ENCODE assay signal across 15 cellular contexts in genomic region chr11:2862395-2862949, GRCh38. TPM values are rescaled to one million over a fixed set of nuclear protein-coding genes. Genes with fewer than 3 reads are reported as not detected.
A peak's percentile ranks its signal among the peaks of the same experiment; 100 is the strongest.
DNase-seq lines count a peak whose midpoint lies in the region; ATAC-seq and TF ChIP-seq lines count a peak whose summit lies in the region.
"Had no signal": no experiment of that assay in that cellular context is flagged by ENCODE, and none has a peak within 500 bp of the region (broad histone marks: within the 10 kb centered on the region; RNA-seq: fewer than 3 reads in every experiment).

No MANE protein-coding gene starts in this region.

- no peaks in the 10 kb centered on the region for H3K27me3 ChIP-seq in right cardiac atrium (ENCODE audit: control insufficient read depth, insufficient read depth)
- H3K27me3 ChIP-seq in prostate gland (replicated peaks; ENCODE audit: insufficient read depth), result no peaks in the 10 kb centered on the region

- 4% methylated on average over 71 of the region's 71 CpGs for WGBS in right cardiac atrium
- WGBS in prostate gland, result 28% methylated on average over 50 of the region's 71 CpGs

- intact Hi-C loops in right cardiac atrium (cut with DNase I), result loop anchor here in 1 of 4 donors (10.0 kb wide), 1 partner anchor 168 kb away; the partner anchor contains the start of gene KCNQ1OT1
- intact Hi-C loops in prostate gland (cut with DNase I), result no loop called here

- peak overlapping the region; percentile 52 for H3K4me3 ChIP-seq in right cardiac atrium (ENCODE audit: low read length)
- peak overlapping the region; percentile 8 to 20 for H3K4me3 ChIP-seq in prostate gland

- H3K27ac ChIP-seq in right cardiac atrium (ENCODE audit: low read length) (no peak overlapping the region), prostate gland (no peak overlapping the region)

- no peaks in the 10 kb centered on the region for H3K9me3 ChIP-seq in right cardiac atrium (ENCODE audit: control insufficient read depth, low read length)
- H3K9me3 ChIP-seq in prostate gland, result no peaks in the 10 kb centered on the region

- no peak for TF ChIP-seq CTCF in prostate gland (IDR thresholded peaks at IDR 0.05)

- no peak for TF ChIP-seq POLR2A in prostate gland (IDR thresholded peaks at IDR 0.05)

- DNase-seq in CD1c-positive myeloid dendritic cell (ENCODE audit: extremely low spot score), result peak; percentile 34
- DNase-seq in NCI-H146 (lab: John Stamatoyannopoulos, UW), result peak; percentile 63
- DNase-seq in right cardiac atrium, result no peak
- no peak for DNase-seq in prostate gland (ENCODE audit: low spot score)
- no peak for DNase-seq in HK-2 (ENCODE audit: unreplicated experiment)
- DNase-seq in NCI-H1092 (lab: John Stamatoyannopoulos, UW), result no peak
- no peak for DNase-seq in NCI-H2081 treated with DMSO at 0.1 percent for 48 hours (lab: John Stamatoyannopoulos, UW)
- DNase-seq: activated CD4-positive, alpha-beta T cell treated with anti-CD3 and anti-CD28 coated beads, Interleukin-2, amount 10 ng/mL, durations not matched to agents 7 days and 5 days; activated naive CD4-positive, alpha-beta T cell treated with anti-CD3 and anti-CD28 coated beads, Interleukin-2, amount 50 U/mL, for 16 hours; activated T-cell treated with anti-CD3 and anti-CD28 coated beads, Interleukin-2, amount 50 U/mL, for 1 hour; effector memory CD4-positive, alpha-beta T cell; NCI-H187 treated with DMSO at 0.1 percent for 48 hours; NCI-H510A treated with DMSO at 0.1 percent for 48 hours; stimulated activated CD4-positive, alpha-beta T cell treated with anti-CD3 and anti-CD28 coated beads, Interleukin-4, amount 100 ng/mL, for 4 hours had no signal

- ATAC-seq in right cardiac atrium (no peak), GM19328 (IDR thresholded peaks at IDR 0.05; ENCODE audit: unreplicated experiment) (no peak)

- no peaks in the 10 kb centered on the region for H3K36me3 ChIP-seq in prostate gland

- H3K4me1 ChIP-seq in right cardiac atrium (ENCODE audit: control insufficient read depth, insufficient read depth, low read length) (no peaks in the 10 kb centered on the region), prostate gland (replicated peaks) (no peaks in the 10 kb centered on the region)

RNA-seq across cellular contexts. Expression of gene CDKN1C, which starts 23.1 kb away (rescaled TPM):
- total RNA-seq in right cardiac atrium, result 10 to 100 TPM; 16.1 to 26.3 (median 21.4) TPM
- 27.6 TPM for polyA plus RNA-seq in right cardiac atrium
- total RNA-seq in prostate gland, result 10 to 100 TPM; 36.5 to 42.7 TPM

Comparison
In these comparisons a context has a peak if more than half of its experiments do, and no peak if none do; other contexts are left out.
1. DNase-seq: peak in CD1c-positive myeloid dendritic cell (single experiment) and NCI-H146 (single experiment); none in right cardiac atrium (0 of 3), prostate gland (single experiment), HK-2 (single experiment), NCI-H1092 (single experiment) and NCI-H2081 treated with DMSO at 0.1 percent for 48 hours (single experiment).